In the genomic region with DNA sequence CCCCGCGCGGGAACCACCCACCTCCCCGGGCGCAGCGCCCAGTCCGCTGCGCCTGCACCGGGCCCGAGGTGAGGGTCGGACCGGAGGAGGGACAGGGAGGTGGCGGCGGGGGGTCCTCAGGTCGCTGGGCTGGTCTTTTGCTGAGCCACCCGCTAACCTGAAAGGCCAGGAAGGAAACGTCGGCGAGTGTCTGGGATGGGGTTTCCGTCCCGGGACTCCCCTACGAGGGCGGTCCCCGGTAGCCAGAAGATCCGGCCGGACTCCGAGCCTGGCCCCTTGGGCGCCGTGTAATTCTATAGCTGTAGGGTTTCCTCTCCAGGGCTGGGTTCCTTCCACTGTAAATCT, we compare ENCODE assay signal across 14 cellular contexts. TPM values are rescaled to one million over a fixed set of nuclear protein-coding genes. Genes with fewer than 3 reads are reported as not detected.
DNase-seq lines count a peak whose midpoint lies in the region; TF ChIP-seq lines count a peak whose summit lies in the region.
"Had no signal": no experiment of that assay in that cellular context is flagged by ENCODE, and none has a peak within 500 bp of the region (broad histone marks: within the 10 kb centered on the region; RNA-seq: fewer than 3 reads in every experiment).

No MANE protein-coding gene starts in this region.

- TF ChIP-seq CTCF in BJ (IDR thresholded peaks at IDR 0.05; ENCODE audit: insufficient read depth, low read depth, low read length) (no peak), fibroblast of villous mesenchyme (IDR thresholded peaks at IDR 0.05; ENCODE audit: insufficient read depth, low read depth, low read length) (no peak), prostate gland (IDR thresholded peaks at IDR 0.05) (no peak), PC-9 (conservative IDR thresholded peaks at IDR 0.05) (no peak)

- no peaks in the 10 kb centered on the region for H3K79me2 ChIP-seq in PC-9 (ENCODE audit: low read depth)

- no peak overlapping the region for H3K9ac ChIP-seq in HUES64 (ENCODE audit: low read depth, low read length)

- H3K9me3 ChIP-seq in HUES64 (ENCODE audit: insufficient read depth, low read depth, low read length): no peaks in the 10 kb centered on the region
- no peaks in the 10 kb centered on the region for H3K9me3 ChIP-seq in prostate gland
- H3K9me3 ChIP-seq in PC-9 (ENCODE audit: insufficient read depth, low read depth): no peaks in the 10 kb centered on the region
- H3K9me3 ChIP-seq: Caco-2 had no signal

- peaks cover 26% of the 10 kb centered on the region for H3K36me3 ChIP-seq in BJ (ENCODE audit: control insufficient read depth, insufficient read depth, low read length)
- H3K36me3 ChIP-seq in HUES64 (ENCODE audit: insufficient read depth, low read length): no peaks in the 10 kb centered on the region
- no peaks in the 10 kb centered on the region for H3K36me3 ChIP-seq in prostate gland
- no peaks in the 10 kb centered on the region for H3K36me3 ChIP-seq in PC-9 (ENCODE audit: low read depth)

- WGBS in HUES64: 1% methylated on average over 27 of the region's 29 CpGs
- WGBS in prostate gland: 33% methylated on average over 28 of the region's 29 CpGs

- H3K4me2 ChIP-seq in PC-9: no peak overlapping the region

- H3F3A ChIP-seq in PC-9 (ENCODE audit: insufficient read depth, low read depth): no peaks in the 10 kb centered on the region

- POLR2A ChIA-PET in BJ (lab: Charles Lee) (no interaction called here), PC-9 (lab: Charles Lee; ENCODE audit: unreplicated experiment) (no interaction called here)

- H3K9me2 ChIP-seq in PC-9 (ENCODE audit: insufficient read depth): no peaks in the 10 kb centered on the region

- CTCF ChIA-PET in BJ (lab: Yijun Ruan, JAX) (interaction anchor here (1.0 to 6.3 kb wide), 4 partner anchors 7 to 433 kb away, joined by 3 to 35 read pairs (median 4); no protein-coding TSS in a partner anchor), PC-9 (lab: Charles Lee) (no interaction called here)
- CTCF ChIA-PET in activated naive CD4-positive, alpha-beta T cell treated with anti-CD3 and anti-CD28 coated beads, Interleukin-2, amount 10 ng/mL, durations not matched to agents 7 days and 5 days (lab: Charles Lee): interaction anchor here (0.6 to 0.8 kb wide), 4 partner anchors 7 to 168 kb away, joined by 3 read pairs; no protein-coding TSS in a partner anchor

- peaks cover 8% of the 10 kb centered on the region for H3K4me1 ChIP-seq in HUES64 (ENCODE audit: insufficient read depth, low read length)
- no peaks in the 10 kb centered on the region for H3K4me1 ChIP-seq in prostate gland (replicated peaks)
- no peaks in the 10 kb centered on the region; the same call in 1 of the 2 replicates for H3K4me1 ChIP-seq in PC-9 (replicated peaks; ENCODE audit: insufficient read depth)
- H3K4me1 ChIP-seq: Caco-2 had no signal

- H2AFZ ChIP-seq in PC-9: no peak overlapping the region

- H3K27ac Mint-ChIP-seq in activated naive CD4-positive, alpha-beta T cell treated with anti-CD3 and anti-CD28 coated beads, Interleukin-2, amount 10 ng/mL, durations not matched to agents 7 days and 5 days: no peak overlapping the region
- H3K27ac Mint-ChIP-seq: dendritic cell treated with granulocyte-macrophage colony-stimulating factor and Interleukin-4, amounts not matched to agents 40 ng/mL and 50 ng/mL, for 4 days had no signal

- DNase-seq in BJ (ENCODE audit: low read depth) (no peak), fibroblast of villous mesenchyme (ENCODE audit: low read depth) (no peak), prostate gland (ENCODE audit: low spot score) (no peak), retina (no peak), H4 (ENCODE audit: low spot score) (no peak), PC-9 (no peak)
- DNase-seq in activated naive CD4-positive, alpha-beta T cell treated with anti-CD3 and anti-CD28 coated beads, Interleukin-2, amount 10 ng/mL, durations not matched to agents 7 days and 5 days: no peak
- DNase-seq: activated gamma-delta T cell, Caco-2 had no signal

- no peak overlapping the region for H3K4me3 Mint-ChIP-seq in activated naive CD4-positive, alpha-beta T cell treated with anti-CD3 and anti-CD28 coated beads, Interleukin-2, amount 10 ng/mL, durations not matched to agents 7 days and 5 days
- H3K4me3 Mint-ChIP-seq: dendritic cell treated with granulocyte-macrophage colony-stimulating factor and Interleukin-4, amounts not matched to agents 40 ng/mL and 50 ng/mL, for 4 days; neural crest cell had no signal

- no peaks in the 10 kb centered on the region for H3K9me3 Mint-ChIP-seq in activated naive CD4-positive, alpha-beta T cell treated with anti-CD3 and anti-CD28 coated beads, Interleukin-2, amount 10 ng/mL, durations not matched to agents 7 days and 5 days
- H3K9me3 Mint-ChIP-seq: dendritic cell treated with granulocyte-macrophage colony-stimulating factor and Interleukin-4, amounts not matched to agents 40 ng/mL and 50 ng/mL, for 4 days; neural crest cell had no signal

- no peak for TF ChIP-seq POLR2A in prostate gland (IDR thresholded peaks at IDR 0.05)

- BruUV-seq in PC-9 (replicated peaks; lab: Mats Ljungman, UMichigan): no TSS peak

- H3K27ac ChIP-seq in HUES64 (ENCODE audit: low read depth, low read length): no peak overlapping the region
- peak overlapping the region; percentile 79 to 84 for H3K27ac ChIP-seq in prostate gland
- no peak overlapping the region for H3K27ac ChIP-seq in PC-9

- H4K20me1 ChIP-seq in PC-9 (ENCODE audit: insufficient read depth): no peaks in the 10 kb centered on the region

- H3K4me3 ChIP-seq in BJ (ENCODE audit: low read depth, low read length) (peak overlapping the region; percentile 78), HUES64 (ENCODE audit: low read length) (peak overlapping the region; percentile 11; the same call in 1 of the 2 replicates), fibroblast of villous mesenchyme (ENCODE audit: low read depth, low read length) (peak overlapping the region; percentile 74), prostate gland (peak overlapping the region; percentile 22 to 56), PC-9 (no peak overlapping the region)
- H3K4me3 ChIP-seq: GM12878 had no signal

- peaks cover 4% of the 10 kb centered on the region for H3K36me3 Mint-ChIP-seq in activated naive CD4-positive, alpha-beta T cell treated with anti-CD3 and anti-CD28 coated beads, Interleukin-2, amount 10 ng/mL, durations not matched to agents 7 days and 5 days

- peaks cover 31% of the 10 kb centered on the region for H3K4me1 Mint-ChIP-seq in activated naive CD4-positive, alpha-beta T cell treated with anti-CD3 and anti-CD28 coated beads, Interleukin-2, amount 10 ng/mL, durations not matched to agents 7 days and 5 days

- intact Hi-C loops in prostate gland (cut with DNase I) (loop anchor here (5.0 kb wide), 3 partner anchors 48 to 657 kb away; a partner anchor contains a TSS), PC-9 (cut with micrococcal nuclease; ENCODE audit: unreplicated experiment) (no loop called here)

- no peaks in the 10 kb centered on the region for H3K27me3 ChIP-seq in BJ (ENCODE audit: control insufficient read depth, insufficient read depth, low read length)
- H3K27me3 ChIP-seq in HUES64 (ENCODE audit: insufficient read depth, low read length): peaks cover 100% of the 10 kb centered on the region
- peaks cover 11% of the 10 kb centered on the region for H3K27me3 ChIP-seq in prostate gland (replicated peaks; ENCODE audit: insufficient read depth)
- no peaks in the 10 kb centered on the region for H3K27me3 ChIP-seq in PC-9 (ENCODE audit: insufficient read depth, low read depth)

- peaks cover 100% of the 10 kb centered on the region for H3K27me3 Mint-ChIP-seq in activated naive CD4-positive, alpha-beta T cell treated with anti-CD3 and anti-CD28 coated beads, Interleukin-2, amount 10 ng/mL, durations not matched to agents 7 days and 5 days

RNA-seq across cellular contexts. Expression of a gene that starts 5.0 kb away (rescaled TPM):
- 4.3 and 7.8 TPM in 2 replicates for polyA plus RNA-seq in BJ (2011; rRNA removed)
- 8.2 and 9.0 TPM in 2 replicates for polyA minus RNA-seq in BJ (2011; rRNA and poly(A)+ RNA removed)
- polyA plus RNA-seq in HUES64 (2013, experiment 1 of 2): 0.65 TPM
- 0.38 TPM for polyA plus RNA-seq in HUES64 (2013, experiment 2 of 2)
- 12.5 and 21.3 TPM in 2 replicates for total RNA-seq in fibroblast of villous mesenchyme
- 10 to 100 TPM in 1 of 2 donors, 1 to 10 TPM in 1; 9.2 to 34.1 TPM for total RNA-seq in prostate gland
- total RNA-seq in H4 (2014; rRNA removed; shearing (Covaris generic)): 0.95 and 1.5 TPM in 2 replicates
- 0.44 and 0.60 TPM in 2 replicates for total RNA-seq in PC-9 (2021)
- polyA plus RNA-seq: GM12878 had no signal

RNA-seq across cellular contexts. Expression of a gene that starts 47.5 kb away (rescaled TPM):
- polyA plus RNA-seq in BJ (2011; rRNA removed): 2.8 and 3.7 TPM in 2 replicates
- 2.3 and 2.4 TPM in 2 replicates for polyA minus RNA-seq in BJ (2011; rRNA and poly(A)+ RNA removed)
- 0.05 TPM for polyA plus RNA-seq in HUES64 (2013, experiment 1 of 2)
- polyA plus RNA-seq in HUES64 (2013, experiment 2 of 2): 0.44 TPM
- total RNA-seq in fibroblast of villous mesenchyme (not detected in 2 replicates), prostate gland (1 to 10 TPM; 3.5 to 5.0 TPM), PC-9 (2021) (0.88 TPM in 1 of 2 replicates, not detected in the other)
- not detected in 2 replicates for total RNA-seq in H4 (2014; rRNA removed; shearing (Covaris generic))
- total RNA-seq: GM12878, HT1080, neural crest cell had no signal

Comparison
In these comparisons a context has a peak if more than half of its experiments do, and no peak if none do; other contexts are left out.
1. H3K27ac ChIP-seq: peak in prostate gland (2 of 2); none in HUES64 (single experiment) and PC-9 (single experiment).